In the genomic region with DNA sequence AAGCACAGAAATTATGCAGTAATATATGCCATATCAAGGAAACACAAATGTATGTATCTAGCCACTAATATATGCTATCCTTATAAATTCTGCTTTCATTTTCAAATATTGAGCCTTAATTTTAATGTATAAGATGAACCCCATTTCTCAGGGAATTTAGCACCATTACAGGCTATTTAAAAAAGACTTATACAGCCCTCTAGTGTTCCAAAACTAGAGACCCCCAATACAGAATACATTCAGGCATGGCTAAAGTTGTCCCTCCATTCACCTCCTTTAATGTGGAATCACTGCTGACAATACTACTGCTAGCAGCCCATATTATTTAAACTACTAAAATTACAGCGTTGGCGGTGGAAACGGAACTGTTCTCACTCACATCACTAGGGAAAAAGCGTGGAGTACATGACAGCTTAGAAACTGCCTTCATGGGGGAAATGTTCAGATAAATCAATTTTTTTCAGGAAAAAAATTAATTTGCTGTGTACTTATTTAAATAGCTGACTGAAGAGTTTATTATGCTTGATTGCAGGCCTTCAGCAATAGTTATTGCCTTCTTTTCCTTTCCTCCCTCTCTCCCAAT, we compare ENCODE assay signal across 9 cellular contexts.
A peak's percentile ranks its signal among the peaks of the same experiment; 100 is the strongest.
DNase-seq lines count a peak whose midpoint lies in the region; ATAC-seq and TF ChIP-seq lines count a peak whose summit lies in the region.
"Had no signal": no experiment of that assay in that cellular context is flagged by ENCODE, and none has a peak within 500 bp of the region (broad histone marks: within the 10 kb centered on the region; RNA-seq: fewer than 3 reads in every experiment).

No MANE protein-coding gene starts in this region.

- H4K20me1 ChIP-seq in IMR-90 (ENCODE audit: insufficient read depth, low read length) = no peaks in the 10 kb centered on the region

- no peak overlapping the region for H4K5ac ChIP-seq in IMR-90 (ENCODE audit: low read depth, low read length)

- H3K4me3 ChIP-seq in BE2C (ENCODE audit: low read depth, low read length) (peak overlapping the region; percentile 31), IMR-90 (ENCODE audit: insufficient read depth, low read depth, low read length) (no peak overlapping the region)

- no peak overlapping the region for H3K27ac ChIP-seq in IMR-90 (ENCODE audit: insufficient read depth, low read length)

- H3K4me1 Mint-ChIP-seq in activated B cell treated with CpG ODN at 0.5 μM for 24 hours = peaks cover 13% of the 10 kb centered on the region

- H2BK5ac ChIP-seq in IMR-90 (ENCODE audit: low read depth, low read length, poor library complexity, severe bottlenecking) = no peak overlapping the region

- no CpG with 5 or more reads among the region's 4 CpGs for WGBS in IMR-90 (ENCODE audit: extremely low coverage in 2 of 2, insufficient read length in 1 of 2), 2 experiments

- no peak overlapping the region for H4K91ac ChIP-seq in IMR-90 (ENCODE audit: insufficient read depth, low read depth, low read length)

- ATAC-seq in IMR-90 (ENCODE audit: low read depth) (no peak), activated B cell treated with CpG ODN at 0.5 μM for 24 hours (ENCODE audit: low read depth) (peak; percentile 60), HG02884 (IDR thresholded peaks at IDR 0.05; ENCODE audit: unreplicated experiment) (no peak), HG03025 (IDR thresholded peaks at IDR 0.05; ENCODE audit: low FRiP score, unreplicated experiment) (no peak)

- no peak overlapping the region for H2AFZ ChIP-seq in IMR-90 (replicated peaks; ENCODE audit: low read length, poor library complexity)

- H3K56ac ChIP-seq in IMR-90 (ENCODE audit: extremely low read depth, insufficient read depth, low read length) = no peak overlapping the region

- no peaks in the 10 kb centered on the region for H3K27me3 Mint-ChIP-seq in activated B cell treated with CpG ODN at 0.5 μM for 24 hours

- H3K18ac ChIP-seq in IMR-90 (ENCODE audit: low read depth, low read length) = no peak overlapping the region

- H3K4me2 ChIP-seq in IMR-90 (ENCODE audit: low read depth, low read length) = no peak overlapping the region

- H3K27ac Mint-ChIP-seq in activated B cell treated with CpG ODN at 0.5 μM for 24 hours = no peak overlapping the region
- H3K27ac Mint-ChIP-seq: activated T-helper 2 cell treated with anti-CD3 and anti-CD28 coated beads, Interferon-gamma antibody, Interleukin-2, Interleukin-4, amounts not matched to agents 10 μg/mL and 5 μg/mL and 100 μg/mL, durations not matched to agents 14 hours and 24 hours and 36 hours had no signal

- H2BK120ac ChIP-seq in IMR-90 (ENCODE audit: low read depth, low read length) = no peak overlapping the region

- H3K9me1 ChIP-seq in IMR-90 (ENCODE audit: insufficient read depth, low read length) = no peaks in the 10 kb centered on the region

- H3K27me3 ChIP-seq in BE2C (no peaks in the 10 kb centered on the region), IMR-90 (ENCODE audit: control insufficient read depth, insufficient read depth, low read length) (no peaks in the 10 kb centered on the region)

- TF ChIP-seq CTCF in BE2C (IDR thresholded peaks at IDR 0.05; ENCODE audit: low read depth, low read length) (peak; percentile 57), IMR-90 (conservative IDR thresholded peaks at IDR 0.05; ENCODE audit: low read depth, low read length) (peak; percentile 29; the same call in 1 of the 2 replicates), activated B cell treated with CpG ODN at 0.5 μM for 24 hours (IDR thresholded peaks at IDR 0.05) (no peak)

- no peaks in the 10 kb centered on the region; the same call in 1 of the 2 replicates for H3K9me3 ChIP-seq in BE2C
- H3K9me3 ChIP-seq in IMR-90 (ENCODE audit: control insufficient read depth, insufficient read depth, low read length) = peaks cover 5% of the 10 kb centered on the region; the same call in 1 of the 2 replicates

- H3K79me1 ChIP-seq in IMR-90 (ENCODE audit: low read depth in 1 of 2, low read length in 2 of 2) = no peaks in the 10 kb centered on the region

- H3K36me3 Mint-ChIP-seq in activated B cell treated with CpG ODN at 0.5 μM for 24 hours (ENCODE audit: low read depth) = no peaks in the 10 kb centered on the region

- BruUV-seq in IMR-90 (replicated peaks; lab: Mats Ljungman, UMichigan) = no TSS peak

- dilution Hi-C loops in IMR-90 (cut with HindIII; ENCODE audit: low sequenced_read_pairs, unreplicated experiment) = no loop called here

- H3K4ac ChIP-seq in IMR-90 (ENCODE audit: low read depth, low read length) = no peak overlapping the region

- TF ChIP-seq RAD21 in IMR-90 (IDR thresholded peaks at IDR 0.05; ENCODE audit: low read length) = peak; percentile 31

- H3K14ac ChIP-seq in IMR-90 (replicated peaks; ENCODE audit: low read depth, low read length) = no peak overlapping the region

- H3K9ac ChIP-seq in IMR-90 (ENCODE audit: low read depth, low read length) = no peak overlapping the region

- H3K23ac ChIP-seq in IMR-90 (ENCODE audit: low read depth, low read length) = no peak overlapping the region

- CTCF ChIA-PET in IMR-90 (lab: Yijun Ruan, JAX) = interaction anchor here (0.5 to 1.3 kb wide), 5 partner anchors 71 to 535 kb away, joined by 3 to 5 read pairs (median 3); no protein-coding TSS in a partner anchor
- CTCF ChIA-PET in activated B cell treated with CpG ODN at 0.5 μM for 24 hours (lab: Charles Lee) = interaction anchor here (0.7 to 3.2 kb wide), 14 partner anchors 9 to 1032 kb away, joined by 3 to 50 read pairs (median 4); no protein-coding TSS in a partner anchor

- H3K36me3 ChIP-seq in BE2C (no peaks in the 10 kb centered on the region), IMR-90 (ENCODE audit: control insufficient read depth, insufficient read depth, low read length) (no peaks in the 10 kb centered on the region)

- POLR2A ChIA-PET in IMR-90 (lab: Charles Lee; ENCODE audit: unreplicated experiment) = no interaction called here
- POLR2A ChIA-PET in activated B cell treated with CpG ODN at 0.5 μM for 24 hours (lab: Charles Lee) = interaction anchor here (1.1 to 1.6 kb wide), 2 partner anchors 29 to 305 kb away, joined by 3 to 4 read pairs; no protein-coding TSS in a partner anchor

- peaks cover 7% of the 10 kb centered on the region for H3K9me3 Mint-ChIP-seq in activated B cell treated with CpG ODN at 0.5 μM for 24 hours

- no peak overlapping the region for H2BK15ac ChIP-seq in IMR-90 (ENCODE audit: low read depth, low read length)

- no peak for TF ChIP-seq POLR2A in IMR-90 (IDR thresholded peaks at IDR 0.05; ENCODE audit: low read depth, low read length)

- H2BK20ac ChIP-seq in IMR-90 (ENCODE audit: low read depth, low read length) = no peak overlapping the region

- H3K4me1 ChIP-seq in BE2C (peaks cover 4% of the 10 kb centered on the region), IMR-90 (ENCODE audit: control insufficient read depth, insufficient read depth, low read length) (no peaks in the 10 kb centered on the region)

- in situ Hi-C loops in IMR-90 (cut with MboI; ENCODE audit: low sequenced_read_pairs) = no loop called here

- no peak overlapping the region for H2AK9ac ChIP-seq in IMR-90 (replicated peaks; ENCODE audit: low read depth, low read length, poor library complexity)

- no peak overlapping the region for H4K8ac ChIP-seq in IMR-90 (ENCODE audit: low read depth in 2 of 2, low read length in 2 of 2)

- H3K4me3 Mint-ChIP-seq in activated B cell treated with CpG ODN at 0.5 μM for 24 hours = no peak overlapping the region

- H2AK5ac ChIP-seq in IMR-90 (ENCODE audit: low read depth, low read length) = no peak overlapping the region

- intact Hi-C loops in IMR-90 (cut with micrococcal nuclease) = loop anchor here (1.0 to 5.0 kb wide), 2 partner anchors 535 to 1032 kb away; no protein-coding TSS in a partner anchor
- intact Hi-C loops in activated B cell treated with CpG ODN at 0.5 μM for 24 hours (cut with micrococcal nuclease) = loop anchor here (1.0 to 10.0 kb wide), 8 partner anchors 29 to 1032 kb away; no protein-coding TSS in a partner anchor

- DNase-seq in BE2C (no peak), IMR-90 (no peak), activated B cell treated with CpG ODN at 0.5 μM for 24 hours (no peak), lung microvascular endothelial cell (ENCODE audit: low read depth in 2 of 2) (peak; percentile 1 to 29), SIG-M5 (lab: John Stamatoyannopoulos, UW) (no peak), SKM-1 treated with dmso at 0.1 percent for 144 hours (lab: John Stamatoyannopoulos, UW; ENCODE audit: unreplicated experiment) (no peak)

TF ChIP-seq in IMR-90, 13 proteins besides CTCF, POLR2A, EP300 and RAD21:
- TF ChIP-seq SMC3 (IDR thresholded peaks at IDR 0.05; ENCODE audit: low read depth, low read length) = peak; percentile 37; the same call in 1 of the 2 replicates
- TF ChIP-seq, protein P1, sequence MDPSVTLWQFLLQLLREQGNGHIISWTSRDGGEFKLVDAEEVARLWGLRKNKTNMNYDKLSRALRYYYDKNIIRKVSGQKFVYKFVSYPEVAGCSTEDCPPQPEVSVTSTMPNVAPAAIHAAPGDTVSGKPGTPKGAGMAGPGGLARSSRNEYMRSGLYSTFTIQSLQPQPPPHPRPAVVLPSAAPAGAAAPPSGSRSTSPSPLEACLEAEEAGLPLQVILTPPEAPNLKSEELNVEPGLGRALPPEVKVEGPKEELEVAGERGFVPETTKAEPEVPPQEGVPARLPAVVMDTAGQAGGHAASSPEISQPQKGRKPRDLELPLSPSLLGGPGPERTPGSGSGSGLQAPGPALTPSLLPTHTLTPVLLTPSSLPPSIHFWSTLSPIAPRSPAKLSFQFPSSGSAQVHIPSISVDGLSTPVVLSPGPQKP (IDR thresholded peaks at IDR 0.05; ENCODE audit: borderline replicate concordance, low read depth, low read length) = no peak
TF ChIP-seq in IMR-90: peak in this region for 1.

Comparison
In these comparisons a context has a peak if more than half of its experiments do, and no peak if none do; other contexts are left out.
1. DNase-seq: peak in lung microvascular endothelial cell (2 of 2); none in BE2C (single experiment), IMR-90 (single experiment), activated B cell treated with CpG ODN at 0.5 μM for 24 hours (single experiment), SIG-M5 (single experiment) and SKM-1 treated with dmso at 0.1 percent for 144 hours (single experiment).